Comparison of ENCODE assay signal across 36 cellular contexts in the genomic region with DNA sequence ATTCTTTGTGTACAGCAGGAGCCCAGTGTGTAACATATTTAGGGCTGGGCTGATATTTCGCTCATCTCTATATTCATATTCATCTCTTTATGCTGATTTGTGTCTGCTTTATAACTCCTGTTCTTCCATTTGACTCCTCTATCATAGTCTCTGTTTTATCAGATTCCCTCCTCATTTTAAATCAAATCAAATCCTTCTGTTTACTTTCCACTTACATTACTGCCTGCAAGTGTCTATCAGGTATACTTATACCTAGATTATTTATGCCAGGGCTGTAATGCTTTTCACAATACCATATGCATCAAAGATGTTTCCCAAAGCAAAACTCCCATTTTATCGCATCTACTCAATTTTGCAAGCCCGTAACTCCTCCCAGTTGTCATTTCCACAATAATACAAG.
"Had no signal": no experiment of that assay in that cellular context is flagged by ENCODE, and none has a peak within 500 bp of the region (broad histone marks: within the 10 kb centered on the region; RNA-seq: fewer than 3 reads in every experiment).

No MANE protein-coding gene starts in this region.

- H3K4me3 ChIP-seq: MG63 had no signal

- H3K27me3 ChIP-seq: MG63 had no signal

- DNase-seq: Karpas-422, Kasumi-1, KBM-7, KG1, MG63, MM.1S, MV-4-11, NCI-H1048, NCI-H1092, NCI-H1092 treated with DMSO at 0.1 percent for 48 hours, NCI-H1105, NCI-H1105 treated with DMSO at 0.1 percent for 48 hours, NCI-H1417, NCI-H1417 treated with DMSO at 0.1 percent for 48 hours, NCI-H1436, NCI-H1436 treated with DMSO at 0.1 percent for 48 hours, NCI-H146, NCI-H1694, NCI-H1694 treated with DMSO at 0.1 percent for 48 hours, NCI-H187, NCI-H187 treated with DMSO at 0.1 percent for 48 hours, NCI-H1930, NCI-H2029, NCI-H2029 treated with DMSO at 0.1 percent for 48 hours, NCI-H2081, NCI-H2081 treated with DMSO at 0.1 percent for 48 hours, NCI-H2107, NCI-H2171, NCI-H2171 treated with DMSO at 0.1 percent for 48 hours, NCI-H2227 treated with DMSO at 0.1 percent for 48 hours, NCI-H226, NCI-H345, NCI-H446, NCI-H446 treated with DMSO at 0.1 percent for 48 hours, NCI-H510A had no signal

- H3K36me3 ChIP-seq: MG63 had no signal

- H3K27ac ChIP-seq: KMS-11 had no signal

- H3K9ac ChIP-seq: KMS-11 had no signal

- H3K4me2 ChIP-seq: KMS-11 had no signal

- H3K9me3 ChIP-seq: MG63 had no signal
